ENCODE assay signal across 1 cellular context in genomic region chr1:1890506-1891348, GRCh38.
A peak's percentile ranks its signal among the peaks of the same experiment; 100 is the strongest.
TF ChIP-seq lines count a peak whose summit lies in the region.

Gene GNB1 (minus strand): TSS chr1:1891087. CDS start chr1:1825453, 65,634 bp downstream.

TF ChIP-seq in WTC11, 78 proteins besides CTCF, POLR2A, EP300 and RAD21 (continued from another document and continues in another):
- no peak for TF ChIP-seq AR (CRISPR knock-in tag; IDR thresholded peaks at IDR 0.05)
- no peak for TF ChIP-seq ETV6 (CRISPR knock-in tag; IDR thresholded peaks at IDR 0.05)
- TF ChIP-seq E2F5 (CRISPR knock-in tag; IDR thresholded peaks at IDR 0.05) = peak; percentile 70
- TF ChIP-seq GRHL2 (CRISPR knock-in tag; IDR thresholded peaks at IDR 0.05; ENCODE audit: insufficient replicate concordance, severe bottlenecking) = no peak
- no peak for TF ChIP-seq ELF4 (CRISPR knock-in tag; IDR thresholded peaks at IDR 0.05; ENCODE audit: low read depth)
- no peak for TF ChIP-seq NR2C2 (CRISPR knock-in tag; IDR thresholded peaks at IDR 0.05)
- TF ChIP-seq PREB (CRISPR knock-in tag; IDR thresholded peaks at IDR 0.05; ENCODE audit: borderline replicate concordance) = no peak
- no peak for TF ChIP-seq MYBL2 (CRISPR knock-in tag; IDR thresholded peaks at IDR 0.05)
- TF ChIP-seq ZBTB21 (CRISPR knock-in tag; IDR thresholded peaks at IDR 0.05; ENCODE audit: borderline replicate concordance) = no peak
- no peak for TF ChIP-seq GTF2I (CRISPR knock-in tag; conservative IDR thresholded peaks at IDR 0.05)
- no peak for TF ChIP-seq ATF3 (CRISPR knock-in tag; conservative IDR thresholded peaks at IDR 0.05)
- no peak for TF ChIP-seq E2F1 (CRISPR knock-in tag; IDR thresholded peaks at IDR 0.05)
- TF ChIP-seq ZNF281 (CRISPR knock-in tag; IDR thresholded peaks at IDR 0.05) = no peak
- TF ChIP-seq RELA (CRISPR knock-in tag; IDR thresholded peaks at IDR 0.05; ENCODE audit: borderline replicate concordance) = no peak; the same call in 1 of the 2 replicates
- no peak for TF ChIP-seq TEAD1 (CRISPR knock-in tag; IDR thresholded peaks at IDR 0.05)
- no peak for TF ChIP-seq RORB (CRISPR knock-in tag; IDR thresholded peaks at IDR 0.05)
- no peak for TF ChIP-seq NFE2L1 (CRISPR knock-in tag; IDR thresholded peaks at IDR 0.05)
- TF ChIP-seq GABPB1 (CRISPR knock-in tag; IDR thresholded peaks at IDR 0.05) = no peak
- no peak for TF ChIP-seq ZNF416 (CRISPR knock-in tag; IDR thresholded peaks at IDR 0.05)
- no peak for TF ChIP-seq SOX15 (CRISPR knock-in tag; IDR thresholded peaks at IDR 0.05)
- TF ChIP-seq MLX (CRISPR knock-in tag; IDR thresholded peaks at IDR 0.05) = no peak
- TF ChIP-seq TEAD4 (CRISPR knock-in tag; IDR thresholded peaks at IDR 0.05) = no peak
- no peak for TF ChIP-seq CDX4 (CRISPR knock-in tag; IDR thresholded peaks at IDR 0.05; ENCODE audit: borderline replicate concordance)
- TF ChIP-seq FOXP4 (CRISPR knock-in tag; IDR thresholded peaks at IDR 0.05) = peak; percentile 83
- no peak for TF ChIP-seq CREB1 (CRISPR knock-in tag; IDR thresholded peaks at IDR 0.05)
- no peak for TF ChIP-seq MXD4 (CRISPR knock-in tag; IDR thresholded peaks at IDR 0.05; ENCODE audit: borderline replicate concordance)
- no peak for TF ChIP-seq ATF6 (CRISPR knock-in tag; IDR thresholded peaks at IDR 0.05)
- no peak for TF ChIP-seq NR3C1 (CRISPR knock-in tag; conservative IDR thresholded peaks at IDR 0.05; ENCODE audit: low read depth)
- TF ChIP-seq USF2 (CRISPR knock-in tag; IDR thresholded peaks at IDR 0.05) = 0 out of 2 replicates have a peak, but pooled peaks have one; percentile 34
- peak; percentile 37; the same call in 1 of the 2 replicates for TF ChIP-seq HMGXB4 (CRISPR knock-in tag; IDR thresholded peaks at IDR 0.05)
- TF ChIP-seq OVOL2 (CRISPR knock-in tag; IDR thresholded peaks at IDR 0.05; ENCODE audit: borderline replicate concordance) = no peak
- TF ChIP-seq FOXP1 (CRISPR knock-in tag; IDR thresholded peaks at IDR 0.05; ENCODE audit: borderline replicate concordance) = no peak
- peak; percentile 78; the same call in 1 of the 2 replicates for TF ChIP-seq ZSCAN18 (CRISPR knock-in tag; IDR thresholded peaks at IDR 0.05)
- TF ChIP-seq FOXK1 (CRISPR knock-in tag; IDR thresholded peaks at IDR 0.05) = peak; percentile 56; the same call in 1 of the 2 replicates
- TF ChIP-seq ZBTB43 (CRISPR knock-in tag; IDR thresholded peaks at IDR 0.05) = no peak
- no peak for TF ChIP-seq ZNF317 (CRISPR knock-in tag; IDR thresholded peaks at IDR 0.05; ENCODE audit: borderline replicate concordance, low read depth)
